ENCODE assay signal across 8 cellular contexts in the genomic region with DNA sequence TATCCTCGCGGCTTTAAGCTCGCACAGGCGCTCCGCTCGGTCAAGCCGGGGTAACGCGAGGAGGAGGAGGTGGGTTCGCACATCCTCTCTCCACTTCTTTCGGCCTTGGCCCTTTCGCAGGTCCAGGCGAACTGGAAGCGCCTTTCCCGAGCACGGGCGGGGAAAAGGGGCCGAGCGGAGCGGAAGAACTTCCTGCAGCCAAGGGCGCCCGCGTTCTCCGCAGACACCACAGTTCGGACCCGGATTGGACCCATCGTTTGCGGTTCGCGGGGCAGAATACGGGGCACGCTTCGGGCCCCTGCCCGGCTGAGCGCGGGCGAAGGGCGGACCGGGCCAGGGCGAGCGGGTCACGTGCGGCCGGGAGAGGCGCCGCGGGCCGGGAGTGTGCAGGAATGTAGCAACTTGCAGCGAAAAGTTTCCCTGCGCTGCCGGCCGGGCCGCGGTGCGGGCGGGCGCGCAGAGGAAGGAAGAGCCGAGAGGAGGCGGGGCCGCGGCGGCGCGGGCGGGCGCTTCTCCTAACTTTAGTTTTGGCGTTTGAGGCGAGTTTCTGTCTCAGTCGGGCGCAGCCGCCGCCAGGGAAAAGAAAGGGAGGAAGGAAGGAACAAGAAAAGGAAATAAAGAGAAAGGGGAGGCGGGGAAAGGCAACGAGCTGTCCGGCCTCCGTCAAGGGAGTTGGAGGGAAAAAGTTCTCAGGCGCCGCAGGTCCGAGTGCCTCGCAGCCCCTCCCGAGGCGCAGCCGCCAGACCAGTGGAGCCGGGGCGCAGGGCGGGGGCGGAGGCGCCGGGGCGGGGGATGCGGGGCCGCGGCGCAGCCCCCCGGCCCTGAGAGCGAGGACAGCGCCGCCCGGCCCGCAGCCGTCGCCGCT.
DNase-seq lines count a peak whose midpoint lies in the region; ATAC-seq, FAIRE-seq and TF ChIP-seq lines count a peak whose summit lies in the region.

A gene (plus strand): TSS at position 552 of the 865 bp plus-strand sequence. CDS start 402 bp downstream, outside the sequence.

- DNase-seq in EH (ENCODE audit: low read depth) = peak; percentile 92
- DNase-seq in KG1 (lab: John Stamatoyannopoulos, UW) = peak; percentile 36
- DNase-seq in activated CD4-positive, CD25-positive, alpha-beta regulatory T cell treated with anti-CD3 and anti-CD28 coated beads, Interleukin-2, amount 50 U/mL, for 16 hours (ENCODE audit: low read depth, low spot score) = peak; percentile 5
- DNase-seq in caudate nucleus (lab: John Stamatoyannopoulos, UW) = peak in 44 of 61 donors; percentile 0 to 65 (median 32)
- DNase-seq in iris pigment epithelial cell (ENCODE audit: low read depth) = peak; percentile 96
- DNase-seq in smooth muscle cell of the brain vasculature (ENCODE audit: low read depth, low spot score) = peak; percentile 83
- no peak for DNase-seq in D721Med (ENCODE audit: insufficient read length, low spot score)

- peak within 1 kb of the TSS; percentile 89 for H3K27ac ChIP-seq in caudate nucleus (ENCODE audit: low read depth, low read length)

- FAIRE-seq in D721Med (lab: Jason Lieb, UNC) = no peak

- no peak for TF ChIP-seq CTCF in D721Med (IDR thresholded peaks at IDR 0.05; ENCODE audit: insufficient read depth, missing control alignments)

- peak; percentile 94 for ATAC-seq in GM21825 (IDR thresholded peaks at IDR 0.05; ENCODE audit: unreplicated experiment)
